In genomic region chr16:27367463-27368357, GRCh38 we compare ENCODE assay signal across 8 cellular contexts. TPM values are rescaled to one million over a fixed set of nuclear protein-coding genes. Genes with fewer than 3 reads are reported as not detected.
DNase-seq lines count a peak whose midpoint lies in the region; ATAC-seq and TF ChIP-seq lines count a peak whose summit lies in the region.

No MANE protein-coding gene starts in this region.

- H3K27me3 Mint-ChIP-seq in activated CD8-positive, alpha-beta T cell treated with anti-CD3 and anti-CD28 coated beads for 36 hours = no peaks in the 10 kb centered on the region

- WGBS in mesenchymal stem cell = 70% methylated on average over 25 of the region's 27 CpGs

- peak overlapping the region; percentile 77 for H3K9ac ChIP-seq in mesenchymal stem cell (ENCODE audit: low read length)

- no peak overlapping the region for H2BK5ac ChIP-seq in mesenchymal stem cell (ENCODE audit: low read depth, low read length, poor library complexity, severe bottlenecking)

- peak overlapping the region in 1 of 2 experiments; percentile 70 for H2BK12ac ChIP-seq in mesenchymal stem cell (ENCODE audit: low read length in 2 of 2)

- H3K14ac ChIP-seq in mesenchymal stem cell (ENCODE audit: low read length in 2 of 2) = peak overlapping the region in 1 of 2 experiments; percentile 13

- CTCF ChIA-PET in activated CD8-positive, alpha-beta T cell treated with anti-CD3 and anti-CD28 coated beads for 36 hours (lab: Charles Lee) = interaction anchor here (0.6 to 8.7 kb wide), 44 partner anchors 8 to 258 kb away, joined by 3 to 92 read pairs (median 6); partner anchors contain the start of genes IL21R and KDM8

- H4K91ac ChIP-seq in mesenchymal stem cell (ENCODE audit: low read length) = peak overlapping the region; percentile 70

- peak overlapping the region; percentile 70 for H4K8ac ChIP-seq in mesenchymal stem cell (ENCODE audit: low read length)

- POLR2A ChIA-PET in activated CD8-positive, alpha-beta T cell treated with anti-CD3 and anti-CD28 coated beads for 36 hours (lab: Charles Lee) = interaction anchor here (0.7 to 10.1 kb wide), 37 partner anchors 10 to 220 kb away, joined by 3 to 168 read pairs (median 5); partner anchors contain the start of genes IL21R, KDM8 and NSMCE1

- peak overlapping the region; percentile 100 for H3K27ac Mint-ChIP-seq in activated CD8-positive, alpha-beta T cell treated with anti-CD3 and anti-CD28 coated beads for 36 hours

- H3K18ac ChIP-seq in mesenchymal stem cell (ENCODE audit: low read depth in 1 of 2, low read length in 2 of 2) = peak overlapping the region; percentile 13 to 76

- peaks cover 84% of the 10 kb centered on the region for H3K4me1 Mint-ChIP-seq in activated CD8-positive, alpha-beta T cell treated with anti-CD3 and anti-CD28 coated beads for 36 hours (ENCODE audit: low read depth)

- peaks cover 12% of the 10 kb centered on the region for H3K79me1 ChIP-seq in mesenchymal stem cell (replicated peaks; ENCODE audit: low read length, poor library complexity, severe bottlenecking)

- peak; percentile 86 for TF ChIP-seq CTCF in activated CD8-positive, alpha-beta T cell treated with anti-CD3 and anti-CD28 coated beads for 36 hours (IDR thresholded peaks at IDR 0.05)

- DNase-seq in AG08396 (ENCODE audit: low spot score) = peak; percentile 84
- DNase-seq in NCI-H774 (lab: John Stamatoyannopoulos, UW) = peak; percentile 9
- DNase-seq in activated CD8-positive, alpha-beta T cell treated with anti-CD3 and anti-CD28 coated beads for 36 hours = peak; percentile 99
- DNase-seq in effector CD8-positive, alpha-beta T cell (lab: John Stamatoyannopoulos, UW) = peak; percentile 83
- DNase-seq in mesenchymal stem cell = peak; percentile 69
- DNase-seq in stimulated activated CD8-positive, alpha-beta memory T cell treated with anti-CD3 and anti-CD28 coated beads, Interleukin-15, amount 100 ng/mL, for 1 hour (ENCODE audit: low read depth) = peak; percentile 78

- no peak overlapping the region for H2AFZ ChIP-seq in mesenchymal stem cell (ENCODE audit: low read depth, low read length)

- peak overlapping the region; percentile 50 for H3K4me3 Mint-ChIP-seq in activated CD8-positive, alpha-beta T cell treated with anti-CD3 and anti-CD28 coated beads for 36 hours

- peaks cover 8% of the 10 kb centered on the region for H3K9me3 ChIP-seq in mesenchymal stem cell (ENCODE audit: control insufficient read depth, low read length)

- peak; percentile 62 for ATAC-seq in GM18867 (IDR thresholded peaks at IDR 0.05; ENCODE audit: unreplicated experiment)
- peak; percentile 60 for ATAC-seq in HG03066 (IDR thresholded peaks at IDR 0.05; ENCODE audit: low read depth, unreplicated experiment)
- peak; percentile 71 for ATAC-seq in activated CD8-positive, alpha-beta T cell treated with anti-CD3 and anti-CD28 coated beads for 36 hours

- peak overlapping the region; percentile 72 for H2AK5ac ChIP-seq in mesenchymal stem cell (ENCODE audit: low read length, severe bottlenecking)

- peak overlapping the region in 1 of 2 experiments; percentile 57 for H3K4ac ChIP-seq in mesenchymal stem cell (ENCODE audit: low read depth in 1 of 2, low read length in 2 of 2)

- peak overlapping the region in 1 of 2 experiments; percentile 48 for H3K4me3 ChIP-seq in mesenchymal stem cell (ENCODE audit: insufficient read depth in 1 of 2, low read depth in 1 of 2, low read length in 2 of 2)

- H3K36me3 ChIP-seq in mesenchymal stem cell (ENCODE audit: control insufficient read depth in 1 of 2, insufficient read depth in 2 of 2, low read depth in 1 of 2, low read length in 2 of 2) = peaks cover 17 to 20% of the 10 kb centered on the region in 2 experiments

- H3K36me3 Mint-ChIP-seq in activated CD8-positive, alpha-beta T cell treated with anti-CD3 and anti-CD28 coated beads for 36 hours (ENCODE audit: low read depth) = peaks cover 59% of the 10 kb centered on the region

- intact Hi-C loops in activated CD8-positive, alpha-beta T cell treated with anti-CD3 and anti-CD28 coated beads for 36 hours (cut with micrococcal nuclease) = loop anchor here (1.0 to 5.0 kb wide), 4 partner anchors 39 to 195 kb away; no protein-coding TSS in a partner anchor

- H2BK15ac ChIP-seq in mesenchymal stem cell (ENCODE audit: low read depth, poor library complexity, severe bottlenecking) = no peak overlapping the region

- H3K23ac ChIP-seq in mesenchymal stem cell (ENCODE audit: low read length in 2 of 2) = no peak overlapping the region

- H2BK120ac ChIP-seq in mesenchymal stem cell (ENCODE audit: low read depth, low read length) = no peak overlapping the region

- H3K27ac ChIP-seq in mesenchymal stem cell (ENCODE audit: low read length, poor library complexity, severe bottlenecking) = no peak overlapping the region

- H3K27me3 ChIP-seq in mesenchymal stem cell (ENCODE audit: control insufficient read depth in 1 of 2, insufficient read depth in 1 of 2, low read length in 2 of 2) = no peaks in the 10 kb centered on the region

- H3K9me3 Mint-ChIP-seq in activated CD8-positive, alpha-beta T cell treated with anti-CD3 and anti-CD28 coated beads for 36 hours = peaks cover 25% of the 10 kb centered on the region

- peaks cover 21% of the 10 kb centered on the region for H3K4me1 ChIP-seq in mesenchymal stem cell (ENCODE audit: control insufficient read depth, insufficient read depth, low read depth, low read length)

- H3K4me2 ChIP-seq in mesenchymal stem cell (ENCODE audit: low read length, poor library complexity, severe bottlenecking) = peak overlapping the region; percentile 42

RNA-seq across cellular contexts. Expression of gene IL21R, which starts 34.3 kb away (rescaled TPM):
- 10 to 100 TPM; 95.6 to 97.2 TPM for total RNA-seq in activated CD8-positive, alpha-beta T cell treated with anti-CD3 and anti-CD28 coated beads for 36 hours
- polyA plus RNA-seq in mesenchymal stem cell (2013, experiment 1 of 2) = 1.6 TPM
- polyA plus RNA-seq in mesenchymal stem cell (2013, experiment 2 of 2) = 1.6 TPM

RNA-seq across cellular contexts. Expression of gene IL4R, which starts 53.9 kb away (rescaled TPM):
- total RNA-seq in activated CD8-positive, alpha-beta T cell treated with anti-CD3 and anti-CD28 coated beads for 36 hours = 100 to 1,000 TPM; 236 to 245 TPM
- polyA plus RNA-seq in mesenchymal stem cell (2013, experiment 1 of 2) = 79.3 TPM
- polyA plus RNA-seq in mesenchymal stem cell (2013, experiment 2 of 2) = 85.4 TPM

Comparison
In these comparisons a context has a peak if more than half of its experiments do, and no peak if none do; other contexts are left out.
1. DNase-seq: peak in every context shown above with its lines; median percentile 99 in activated CD8-positive, alpha-beta T cell treated with anti-CD3 and anti-CD28 coated beads for 36 hours; 84 in AG08396; 83 in effector CD8-positive, alpha-beta T cell; 78 in stimulated activated CD8-positive, alpha-beta memory T cell treated with anti-CD3 and anti-CD28 coated beads, Interleukin-15, amount 100 ng/mL, for 1 hour; 69 in mesenchymal stem cell; 9 in NCI-H774.